In genomic region chr7:132350741-132351140, GRCh38 we compare ENCODE assay signal across 6 cellular contexts.
"Had no signal": no experiment of that assay in that cellular context is flagged by ENCODE, and none has a peak within 500 bp of the region (broad histone marks: within the 10 kb centered on the region; RNA-seq: fewer than 3 reads in every experiment).

No MANE protein-coding gene starts in this region.

- ATAC-seq: HepG2, K562 had no signal

- DNase-seq: IMR-90, KBM-7, KG1 had no signal

- H3K27ac ChIP-seq: HL-60 had no signal

- H3K4me3 ChIP-seq: K562 had no signal
